In the genomic region with DNA sequence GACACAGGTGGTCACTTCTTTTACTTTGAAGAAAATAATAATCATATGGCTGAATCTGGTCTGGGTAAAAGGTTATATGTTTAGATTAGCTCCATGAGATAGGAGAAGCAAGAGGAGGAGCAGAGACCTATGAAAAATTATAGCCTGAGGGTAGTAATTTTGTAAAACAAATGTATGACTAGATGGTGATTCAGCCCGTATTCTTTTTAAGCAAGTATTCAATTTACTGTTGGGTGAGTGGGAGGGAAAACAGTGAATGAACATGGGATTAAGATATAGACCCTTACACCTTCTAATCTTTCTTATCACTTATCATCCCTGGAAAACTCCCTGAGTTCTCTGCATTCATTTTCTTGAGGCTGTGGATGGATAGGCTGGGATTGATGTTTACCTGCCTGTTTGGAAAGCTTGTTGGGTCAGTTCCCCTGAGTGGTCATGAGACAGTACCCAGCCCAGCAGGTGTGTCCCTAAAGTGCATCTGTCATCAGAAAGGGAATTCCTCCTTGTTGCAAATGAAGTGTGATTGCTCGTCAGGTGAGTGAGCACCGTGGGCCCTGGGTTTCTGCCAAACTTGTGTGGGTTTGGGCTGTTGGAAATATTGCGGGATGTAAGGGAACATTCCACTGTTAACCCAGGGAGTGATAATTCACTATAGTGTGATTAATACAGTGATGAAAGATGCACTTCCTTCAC, we compare ENCODE assay signal across 25 cellular contexts.
DNase-seq lines count a peak whose midpoint lies in the region; FAIRE-seq lines count a peak whose summit lies in the region.
"Had no signal": no experiment of that assay in that cellular context is flagged by ENCODE, and none has a peak within 500 bp of the region (broad histone marks: within the 10 kb centered on the region; RNA-seq: fewer than 3 reads in every experiment).

No MANE protein-coding gene starts in this region.

- DNase-seq in Daoy (ENCODE audit: low read depth), result peak; percentile 13
- no peak for DNase-seq in HTR-8/SVneo (ENCODE audit: insufficient read length, low spot score)
- DNase-seq in RPMI7951 (ENCODE audit: low read depth), result peak; percentile 31
- peak; percentile 38 for DNase-seq in glomerular visceral epithelial cell (ENCODE audit: extremely low spot score)
- no peak for DNase-seq in SIG-M5 treated with dmso at 0.1 percent for 504 hours (lab: John Stamatoyannopoulos, UW; ENCODE audit: unreplicated experiment)
- no peak for DNase-seq in NCI-H2171 treated with DMSO at 0.1 percent for 48 hours (lab: John Stamatoyannopoulos, UW)
- no peak for DNase-seq in A172 (ENCODE audit: low spot score)
- no peak for DNase-seq in stimulated activated CD8-positive, alpha-beta memory T cell treated with anti-CD3 and anti-CD28 coated beads, Interleukin-4, amount 100 ng/mL, for 48 hours
- DNase-seq: activated CD4-positive, alpha-beta T cell treated with anti-CD3 and anti-CD28 coated beads, Interleukin-2, amount 10 ng/mL, durations not matched to agents 7 days and 5 days; activated naive CD8-positive, alpha-beta T cell treated with anti-CD3 and anti-CD28 coated beads, Interleukin-2, amount 50 U/mL, for 24 hours; activated T-cell treated with anti-CD3 and anti-CD28 coated beads, Interleukin-2, amount 50 U/mL, for 4 hours; cerebellar nuclear complex; DMS153; islet precursor cell; Kasumi-1; natural killer cell; NCI-H1694 treated with DMSO at 0.1 percent for 48 hours; NCI-H774; occipital lobe; SIG-M5; stomach; SW 1271; T-helper 9 cell; tibial artery had no signal

- peak; percentile 80 for FAIRE-seq in HTR-8/SVneo (lab: Jason Lieb, UNC)
- FAIRE-seq: endometrium had no signal

Comparison
In these comparisons a context has a peak if more than half of its experiments do, and no peak if none do; other contexts are left out.
1. DNase-seq: peak in Daoy (single experiment), RPMI7951 (single experiment) and glomerular visceral epithelial cell (single experiment); none in HTR-8/SVneo (single experiment), SIG-M5 treated with dmso at 0.1 percent for 504 hours (single experiment), NCI-H2171 treated with DMSO at 0.1 percent for 48 hours (single experiment), A172 (single experiment) and stimulated activated CD8-positive, alpha-beta memory T cell treated with anti-CD3 and anti-CD28 coated beads, Interleukin-4, amount 100 ng/mL, for 48 hours (single experiment).